8 cellular contexts compared by ENCODE assay signal in genomic region chr5:148746826-148747535, GRCh38.
DNase-seq lines count a peak whose midpoint lies in the region; ATAC-seq and TF ChIP-seq lines count a peak whose summit lies in the region.
"Had no signal": no experiment of that assay in that cellular context is flagged by ENCODE, and none has a peak within 500 bp of the region (broad histone marks: within the 10 kb centered on the region; RNA-seq: fewer than 3 reads in every experiment).

No MANE protein-coding gene starts in this region.

- H3K4me2 ChIP-seq in parathyroid adenoma (ENCODE audit: low read length) = no peak overlapping the region

- H2AFZ ChIP-seq in parathyroid adenoma = peak overlapping the region; percentile 8

- intact Hi-C loops in breast epithelium (cut with DNase I; ENCODE audit: low total_unique reads) = loop anchor here (10.0 kb wide), 1 partner anchor 1252 kb away; no protein-coding TSS in a partner anchor

- H3K9me3 ChIP-seq in parathyroid adenoma (ENCODE audit: control insufficient read depth, low read length) (no peaks in the 10 kb centered on the region), breast epithelium (no peaks in the 10 kb centered on the region)

- H3K27ac ChIP-seq in parathyroid adenoma (no peak overlapping the region), breast epithelium (no peak overlapping the region), coronary artery (no peak overlapping the region)

- TF ChIP-seq CTCF in parathyroid adenoma (IDR thresholded peaks at IDR 0.05) (no peak), breast epithelium (IDR thresholded peaks at IDR 0.05) (no peak), coronary artery (IDR thresholded peaks at IDR 0.05) (no peak)

- no peaks in the 10 kb centered on the region for H3K79me2 ChIP-seq in parathyroid adenoma

- ATAC-seq in GM19043 (IDR thresholded peaks at IDR 0.05; ENCODE audit: low read depth, unreplicated experiment) = peak; percentile 97
- peak; percentile 80 for ATAC-seq in HG02870 (IDR thresholded peaks at IDR 0.05; ENCODE audit: unreplicated experiment)

- H3K9ac ChIP-seq in parathyroid adenoma = no peak overlapping the region

- TF ChIP-seq POLR2A in breast epithelium (IDR thresholded peaks at IDR 0.05) = no peak

- no peaks in the 10 kb centered on the region for H3K4me1 ChIP-seq in parathyroid adenoma
- no peaks in the 10 kb centered on the region for H3K4me1 ChIP-seq in breast epithelium

- no peak overlapping the region for H3K4me3 ChIP-seq in parathyroid adenoma (ENCODE audit: low read depth, low read length)
- H3K4me3 ChIP-seq in breast epithelium = no peak overlapping the region
- H3K4me3 ChIP-seq in coronary artery = no peak overlapping the region

- no peaks in the 10 kb centered on the region for H3K27me3 ChIP-seq in parathyroid adenoma (ENCODE audit: control insufficient read depth, insufficient read depth, low read length)
- no peaks in the 10 kb centered on the region for H3K27me3 ChIP-seq in breast epithelium

- no peaks in the 10 kb centered on the region for H3K36me3 ChIP-seq in parathyroid adenoma (ENCODE audit: control insufficient read depth, insufficient read depth, low read length)
- no peaks in the 10 kb centered on the region for H3K36me3 ChIP-seq in breast epithelium

- DNase-seq in NCI-H226 (peak; percentile 83), amygdala (lab: John Stamatoyannopoulos, UW) (no peak), breast epithelium (ENCODE audit: low spot score in 2 of 2) (no peak), coronary artery (ENCODE audit: low spot score) (no peak)
- DNase-seq: midbrain had no signal
